ENCODE assay signal across 9 cellular contexts in the genomic region with DNA sequence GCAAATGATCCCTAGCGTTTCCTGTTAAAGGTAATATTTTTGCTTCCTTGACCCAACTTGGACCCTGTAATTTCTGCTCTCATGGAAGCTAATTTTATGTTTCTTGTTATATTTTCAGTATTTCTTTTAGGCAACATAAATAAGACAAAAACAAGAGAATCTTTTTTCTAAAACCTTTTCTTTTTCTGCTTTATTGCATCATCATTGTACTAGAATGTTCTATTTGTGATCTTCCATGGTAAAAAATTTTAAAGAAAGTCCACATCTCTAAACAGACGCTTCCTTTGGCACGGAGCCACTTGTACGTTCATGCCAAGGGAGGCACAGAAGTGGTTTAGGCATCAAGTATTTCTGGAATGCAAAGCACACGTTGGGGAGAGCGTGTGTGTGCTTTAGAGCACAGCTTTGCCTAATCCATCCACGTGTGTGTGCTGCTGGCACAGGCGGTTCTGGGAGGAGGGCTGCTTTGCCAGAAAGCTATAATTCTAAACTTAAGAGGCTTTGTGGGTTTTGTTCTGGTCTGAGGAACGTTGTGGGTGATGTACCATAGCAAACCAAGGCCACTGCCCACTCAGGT.
DNase-seq lines count a peak whose midpoint lies in the region; ATAC-seq and TF ChIP-seq lines count a peak whose summit lies in the region.
"Had no signal": no experiment of that assay in that cellular context is flagged by ENCODE, and none has a peak within 500 bp of the region (broad histone marks: within the 10 kb centered on the region; RNA-seq: fewer than 3 reads in every experiment).

No MANE protein-coding gene starts in this region.

- H3K27me3 ChIP-seq in GM23338 (ENCODE audit: insufficient read depth) (no peaks in the 10 kb centered on the region), SJSA1 (replicated peaks) (no peaks in the 10 kb centered on the region), gastrocnemius medialis (no peaks in the 10 kb centered on the region)

- peaks cover 31% of the 10 kb centered on the region for H3K4me1 ChIP-seq in GM23338 (ENCODE audit: insufficient read depth)
- peaks cover 52% of the 10 kb centered on the region for H3K4me1 ChIP-seq in SJSA1 (replicated peaks)
- peaks cover 24 to 28% of the 10 kb centered on the region in 2 donors for H3K4me1 ChIP-seq in gastrocnemius medialis

- no peaks in the 10 kb centered on the region for H3K36me3 Mint-ChIP-seq in GM23338 (ENCODE audit: low read depth)
- H3K36me3 Mint-ChIP-seq: IgD-negative memory B cell had no signal

- no peak for TF ChIP-seq POLR2A in gastrocnemius medialis (IDR thresholded peaks at IDR 0.05)

- peak; percentile 42 for DNase-seq in GM23338 (ENCODE audit: low spot score)
- DNase-seq in SJSA1 (ENCODE audit: low read depth in 1 of 2, low spot score in 2 of 2): peak; percentile 94 to 95
- peak; percentile 92 for DNase-seq in fibroblast of villous mesenchyme (ENCODE audit: low read depth)
- DNase-seq in gastrocnemius medialis: peak in 1 of 2 donors; percentile 46
- no peak for DNase-seq in DMS153 (lab: John Stamatoyannopoulos, UW)
- no peak for DNase-seq in NCI-H1436 treated with DMSO at 0.1 percent for 48 hours (lab: John Stamatoyannopoulos, UW)

- H3K79me2 ChIP-seq in GM23338 (replicated peaks; ENCODE audit: insufficient read depth): no peaks in the 10 kb centered on the region

- peak; percentile 54 for ATAC-seq in GM23338
- ATAC-seq in gastrocnemius medialis: peak; percentile 50 to 70
- ATAC-seq in GM18858 (IDR thresholded peaks at IDR 0.05; ENCODE audit: unreplicated experiment): no peak
- no peak for ATAC-seq in GM21526 (IDR thresholded peaks at IDR 0.05; ENCODE audit: low FRiP score, unreplicated experiment)

- no peak overlapping the region for H2AFZ ChIP-seq in GM23338

- H3K9me2 ChIP-seq in GM23338 (ENCODE audit: insufficient read depth): no peaks in the 10 kb centered on the region

- TF ChIP-seq CTCF in GM23338 (conservative IDR thresholded peaks at IDR 0.05; ENCODE audit: low read depth in 2 of 2) (no peak), fibroblast of villous mesenchyme (IDR thresholded peaks at IDR 0.05; ENCODE audit: insufficient read depth, low read depth, low read length) (no peak), gastrocnemius medialis (IDR thresholded peaks at IDR 0.05 in 4 of 5, conservative IDR thresholded peaks at IDR 0.05 in 1 of 5) (no peak)

- peaks cover 1% of the 10 kb centered on the region for H3K27me3 Mint-ChIP-seq in GM23338 (ENCODE audit: insufficient read depth, low read depth, poor library complexity)

- no peak overlapping the region for H3K4me3 Mint-ChIP-seq in GM23338

- H3F3A ChIP-seq in GM23338 (replicated peaks; ENCODE audit: low read depth): no peaks in the 10 kb centered on the region

- H3K36me3 ChIP-seq in GM23338 (ENCODE audit: insufficient read depth) (no peaks in the 10 kb centered on the region), SJSA1 (no peaks in the 10 kb centered on the region), gastrocnemius medialis (no peaks in the 10 kb centered on the region)

- no peak overlapping the region for H3K4me2 ChIP-seq in GM23338

- in situ Hi-C loops in gastrocnemius medialis (cut with MboI; ENCODE audit: low sequenced_read_pairs in 4 of 4): no loop called here

- H3K9me3 ChIP-seq in SJSA1 (replicated peaks) (no peaks in the 10 kb centered on the region), gastrocnemius medialis (no peaks in the 10 kb centered on the region)

- H3K4me1 Mint-ChIP-seq in GM23338: peaks cover 36% of the 10 kb centered on the region

- no peaks in the 10 kb centered on the region for H4K20me1 ChIP-seq in GM23338 (replicated peaks; ENCODE audit: insufficient read depth)

- intact Hi-C loops in gastrocnemius medialis (cut with DNase I; ENCODE audit: low total_unique reads): no loop called here

- H3K27ac Mint-ChIP-seq in GM23338: peak overlapping the region; percentile 69; the same call in 1 of the 2 replicates
- H3K27ac Mint-ChIP-seq: IgD-negative memory B cell had no signal

- peak overlapping the region; percentile 69 for H3K27ac ChIP-seq in GM23338 (ENCODE audit: low read depth)
- H3K27ac ChIP-seq in SJSA1: peak overlapping the region; percentile 96
- H3K27ac ChIP-seq in gastrocnemius medialis: peak overlapping the region; percentile 59 to 71 (median 64)

- H3K4me3 ChIP-seq in GM23338: no peak overlapping the region
- H3K4me3 ChIP-seq in SJSA1: no peak overlapping the region
- no peak overlapping the region for H3K4me3 ChIP-seq in fibroblast of villous mesenchyme (ENCODE audit: low read depth, low read length)
- H3K4me3 ChIP-seq in gastrocnemius medialis: no peak overlapping the region

- no peaks in the 10 kb centered on the region; the same call in 2 of the 3 replicates for H3K9me3 Mint-ChIP-seq in GM23338

TF ChIP-seq in GM23338, 12 proteins besides CTCF, POLR2A, EP300 and RAD21 (continues in another document):
- no peak for TF ChIP-seq EZH2phosphoT487 (IDR thresholded peaks at IDR 0.05; ENCODE audit: unreplicated experiment)
- no peak for TF ChIP-seq ZNF114 (CRISPR knock-in tag; IDR thresholded peaks at IDR 0.05)
- no peak for TF ChIP-seq NANOG (IDR thresholded peaks at IDR 0.05; ENCODE audit: borderline replicate concordance)
- TF ChIP-seq STAT1 (IDR thresholded peaks at IDR 0.05; ENCODE audit: unreplicated experiment): no peak
- TF ChIP-seq JUNB (IDR thresholded peaks at IDR 0.05; ENCODE audit: unreplicated experiment): no peak
- no peak for TF ChIP-seq ZNF331 (CRISPR knock-in tag; IDR thresholded peaks at IDR 0.05; ENCODE audit: low read depth)
- TF ChIP-seq EZH2 (IDR thresholded peaks at IDR 0.05; ENCODE audit: low read depth, unreplicated experiment): no peak
- TF ChIP-seq, protein P1, sequence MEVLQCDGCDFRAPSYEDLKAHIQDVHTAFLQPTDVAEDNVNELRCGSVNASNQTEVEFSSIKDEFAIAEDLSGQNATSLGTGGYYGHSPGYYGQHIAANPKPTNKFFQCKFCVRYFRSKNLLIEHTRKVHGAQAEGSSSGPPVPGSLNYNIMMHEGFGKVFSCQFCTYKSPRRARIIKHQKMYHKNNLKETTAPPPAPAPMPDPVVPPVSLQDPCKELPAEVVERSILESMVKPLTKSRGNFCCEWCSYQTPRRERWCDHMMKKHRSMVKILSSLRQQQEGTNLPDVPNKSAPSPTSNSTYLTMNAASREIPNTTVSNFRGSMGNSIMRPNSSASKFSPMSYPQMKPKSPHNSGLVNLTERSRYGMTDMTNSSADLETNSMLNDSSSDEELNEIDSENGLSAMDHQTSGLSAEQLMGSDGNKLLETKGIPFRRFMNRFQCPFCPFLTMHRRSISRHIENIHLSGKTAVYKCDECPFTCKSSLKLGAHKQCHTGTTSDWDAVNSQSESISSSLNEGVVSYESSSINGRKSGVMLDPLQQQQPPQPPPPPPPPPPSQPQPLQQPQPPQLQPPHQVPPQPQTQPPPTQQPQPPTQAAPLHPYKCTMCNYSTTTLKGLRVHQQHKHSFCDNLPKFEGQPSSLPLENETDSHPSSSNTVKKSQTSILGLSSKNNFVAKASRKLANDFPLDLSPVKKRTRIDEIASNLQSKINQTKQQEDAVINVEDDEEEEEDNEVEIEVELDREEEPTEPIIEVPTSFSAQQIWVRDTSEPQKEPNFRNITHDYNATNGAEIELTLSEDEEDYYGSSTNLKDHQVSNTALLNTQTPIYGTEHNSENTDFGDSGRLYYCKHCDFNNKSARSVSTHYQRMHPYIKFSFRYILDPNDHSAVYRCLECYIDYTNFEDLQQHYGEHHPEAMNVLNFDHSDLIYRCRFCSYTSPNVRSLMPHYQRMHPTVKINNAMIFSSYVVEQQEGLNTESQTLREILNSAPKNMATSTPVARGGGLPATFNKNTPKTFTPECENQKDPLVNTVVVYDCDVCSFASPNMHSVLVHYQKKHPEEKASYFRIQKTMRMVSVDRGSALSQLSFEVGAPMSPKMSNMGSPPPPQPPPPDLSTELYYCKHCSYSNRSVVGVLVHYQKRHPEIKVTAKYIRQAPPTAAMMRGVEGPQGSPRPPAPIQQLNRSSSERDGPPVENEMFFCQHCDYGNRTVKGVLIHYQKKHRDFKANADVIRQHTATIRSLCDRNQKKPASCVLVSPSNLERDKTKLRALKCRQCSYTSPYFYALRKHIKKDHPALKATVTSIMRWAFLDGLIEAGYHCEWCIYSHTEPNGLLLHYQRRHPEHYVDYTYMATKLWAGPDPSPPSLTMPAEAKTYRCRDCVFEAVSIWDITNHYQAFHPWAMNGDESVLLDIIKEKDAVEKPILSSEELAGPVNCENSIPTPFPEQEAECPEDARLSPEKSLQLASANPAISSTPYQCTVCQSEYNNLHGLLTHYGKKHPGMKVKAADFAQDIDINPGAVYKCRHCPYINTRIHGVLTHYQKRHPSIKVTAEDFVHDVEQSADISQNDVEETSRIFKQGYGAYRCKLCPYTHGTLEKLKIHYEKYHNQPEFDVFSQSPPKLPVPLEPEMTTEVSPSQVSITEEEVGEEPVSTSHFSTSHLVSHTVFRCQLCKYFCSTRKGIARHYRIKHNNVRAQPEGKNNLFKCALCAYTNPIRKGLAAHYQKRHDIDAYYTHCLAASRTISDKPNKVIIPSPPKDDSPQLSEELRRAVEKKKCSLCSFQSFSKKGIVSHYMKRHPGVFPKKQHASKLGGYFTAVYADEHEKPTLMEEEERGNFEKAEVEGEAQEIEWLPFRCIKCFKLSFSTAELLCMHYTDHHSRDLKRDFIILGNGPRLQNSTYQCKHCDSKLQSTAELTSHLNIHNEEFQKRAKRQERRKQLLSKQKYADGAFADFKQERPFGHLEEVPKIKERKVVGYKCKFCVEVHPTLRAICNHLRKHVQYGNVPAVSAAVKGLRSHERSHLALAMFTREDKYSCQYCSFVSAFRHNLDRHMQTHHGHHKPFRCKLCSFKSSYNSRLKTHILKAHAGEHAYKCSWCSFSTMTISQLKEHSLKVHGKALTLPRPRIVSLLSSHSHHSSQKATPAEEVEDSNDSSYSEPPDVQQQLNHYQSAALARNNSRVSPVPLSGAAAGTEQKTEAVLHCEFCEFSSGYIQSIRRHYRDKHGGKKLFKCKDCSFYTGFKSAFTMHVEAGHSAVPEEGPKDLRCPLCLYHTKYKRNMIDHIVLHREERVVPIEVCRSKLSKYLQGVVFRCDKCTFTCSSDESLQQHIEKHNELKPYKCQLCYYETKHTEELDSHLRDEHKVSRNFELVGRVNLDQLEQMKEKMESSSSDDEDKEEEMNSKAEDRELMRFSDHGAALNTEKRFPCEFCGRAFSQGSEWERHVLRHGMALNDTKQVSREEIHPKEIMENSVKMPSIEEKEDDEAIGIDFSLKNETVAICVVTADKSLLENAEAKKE (CRISPR knock-in tag; IDR thresholded peaks at IDR 0.05): no peak
- no peak for TF ChIP-seq POLR2AphosphoS5 (IDR thresholded peaks at IDR 0.05; ENCODE audit: low read depth)

Comparison
In these comparisons a context has a peak if more than half of its experiments do, and no peak if none do; other contexts are left out.
1. ATAC-seq: peak in GM23338 (single experiment) and gastrocnemius medialis (2 of 2); none in GM18858 (single experiment) and GM21526 (single experiment).
2. DNase-seq: peak in GM23338 (single experiment), SJSA1 (2 of 2) and fibroblast of villous mesenchyme (single experiment); none in DMS153 (single experiment) and NCI-H1436 treated with DMSO at 0.1 percent for 48 hours (single experiment).
3. Peak in every context shown above with its lines, with median percentiles within 50 percentile points of each other: H3K27ac ChIP-seq.